Comparison of ENCODE assay signal across 8 cellular contexts in the genomic region with DNA sequence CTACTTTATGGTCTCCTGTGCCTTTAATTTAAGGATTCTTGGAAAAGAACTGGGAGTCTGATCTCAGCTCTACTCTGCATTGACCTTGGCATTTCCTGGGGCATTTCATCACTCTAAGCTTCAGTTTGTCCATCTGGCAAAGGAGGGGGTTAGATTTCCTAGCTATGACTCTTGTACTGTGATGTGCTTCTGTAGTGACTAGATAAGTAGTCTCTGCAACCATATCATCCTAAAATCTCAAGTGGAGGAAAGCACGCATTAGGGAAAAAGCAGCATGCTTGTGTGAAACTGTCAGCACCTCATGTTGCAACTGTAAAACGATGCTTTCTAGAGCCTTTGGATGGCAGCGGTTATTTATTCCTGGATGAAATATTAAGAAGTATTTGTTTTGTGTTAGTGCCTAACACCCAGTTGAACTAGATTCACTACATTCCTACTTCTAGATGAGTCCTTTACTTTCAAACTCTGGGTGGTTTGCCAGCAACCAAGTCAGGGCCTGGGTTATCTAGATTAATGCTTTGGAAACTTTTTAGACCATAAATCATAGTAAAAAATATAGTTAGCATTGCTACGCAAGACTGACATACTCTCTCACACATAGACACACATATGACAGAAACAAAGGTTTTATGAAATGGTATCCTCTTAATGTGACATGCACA. TPM values are rescaled to one million over a fixed set of nuclear protein-coding genes. Genes with fewer than 3 reads are reported as not detected.
DNase-seq lines count a peak whose midpoint lies in the region; ATAC-seq, FAIRE-seq and TF ChIP-seq lines count a peak whose summit lies in the region.

No MANE protein-coding gene starts in this region.

- TF ChIP-seq RAD21 in H1 (IDR thresholded peaks at IDR 0.05 in 1 of 2, conservative IDR thresholded peaks at IDR 0.05 in 1 of 2; ENCODE audit: low read depth in 2 of 2, low read length in 2 of 2): no peak

- no peak overlapping the region for H3K18ac ChIP-seq in H1 (ENCODE audit: extremely low read depth, low read length)

- POLR2A ChIA-PET in H1 (lab: Charles Lee; ENCODE audit: partially characterized antibody): interaction anchor here (0.6 to 2.2 kb wide), 2 partner anchors 138 to 756 kb away, joined by 3 to 8 read pairs; partner anchors contain the start of gene INTS6

- no peak overlapping the region for H2AFZ ChIP-seq in H1 (ENCODE audit: low read length)

- H3K14ac ChIP-seq in H1 (ENCODE audit: insufficient read length): no peak overlapping the region

- H3K4ac ChIP-seq in H1 (replicated peaks; ENCODE audit: insufficient read length, low read depth, low read length): no peak overlapping the region

- no peak overlapping the region for H2BK120ac ChIP-seq in H1 (replicated peaks; ENCODE audit: low read depth, low read length)

- H3K4me3 ChIP-seq in H1 (ENCODE audit: extremely low read depth in 1 of 4, insufficient read depth in 2 of 4, low read depth in 3 of 4, low read length in 4 of 4) (no peak overlapping the region), neutrophil (ENCODE audit: low read depth in 1 of 2, low read length in 1 of 2) (no peak overlapping the region)

- H3K9ac ChIP-seq in H1 (replicated peaks in 1 of 4; ENCODE audit: extremely low read depth in 1 of 4, low read depth in 3 of 4, low read length in 3 of 4): no peak overlapping the region

- peaks cover 6% of the 10 kb centered on the region; the same call in 1 of the 2 replicates for H3K79me1 ChIP-seq in H1 (ENCODE audit: low read depth, low read length)

- H3K56ac ChIP-seq in H1 (replicated peaks; ENCODE audit: insufficient read length, low read depth, low read length): no peak overlapping the region

- TF ChIP-seq POLR2A in H1 (IDR thresholded peaks at IDR 0.05; ENCODE audit: control extremely low read depth in 1 of 2, low read depth in 2 of 2, low read length in 2 of 2): no peak

- no peak overlapping the region for H3K23ac ChIP-seq in H1 (ENCODE audit: insufficient read length)

- no peak overlapping the region for H4K8ac ChIP-seq in H1 (ENCODE audit: extremely low read depth, insufficient read depth, low read length)

- H2BK15ac ChIP-seq in H1 (ENCODE audit: low read length): no peak overlapping the region

- peaks cover 1 to 5% of the 10 kb centered on the region in 2 experiments for H4K20me1 ChIP-seq in H1 (replicated peaks in 1 of 2; ENCODE audit: control insufficient read depth in 1 of 2, insufficient read depth in 2 of 2, low read length in 2 of 2)

- H3K27me3 ChIP-seq in H1 (replicated peaks in 1 of 4; ENCODE audit: control insufficient read depth in 3 of 4, extremely low read depth in 1 of 4, insufficient read depth in 3 of 4, low read length in 3 of 4) (no peaks in the 10 kb centered on the region), neutrophil (no peaks in the 10 kb centered on the region)

- no peak overlapping the region for H2AK5ac ChIP-seq in H1 (ENCODE audit: low read depth, low read length)

- peak overlapping the region; percentile 6 to 31; a peak in 1 of 4 replicates for H3K4me2 ChIP-seq in H1 (ENCODE audit: insufficient read depth in 1 of 2, low read depth in 2 of 2, low read length in 2 of 2)

- DNase-seq in DMS53 (lab: John Stamatoyannopoulos, UW): peak; percentile 48
- peak; percentile 30 for DNase-seq in NCI-H69 (lab: John Stamatoyannopoulos, UW)
- DNase-seq in H1 (ENCODE audit: low read depth in 1 of 2, low spot score in 2 of 2): no peak
- no peak for DNase-seq in GM13977 (ENCODE audit: low spot score)
- DNase-seq in cortex of kidney (lab: John Stamatoyannopoulos, UW): no peak

- H2BK20ac ChIP-seq in H1 (ENCODE audit: low read length): no peak overlapping the region

- FAIRE-seq in H1 (lab: Jason Lieb, UNC): no peak

- no peak overlapping the region for H4K5ac ChIP-seq in H1 (ENCODE audit: insufficient read length, low read depth, low read length)

- no peaks in the 10 kb centered on the region for H3K9me3 ChIP-seq in H1 (ENCODE audit: insufficient read depth in 2 of 2, low read depth in 1 of 2, low read length in 1 of 2)
- no peaks in the 10 kb centered on the region for H3K9me3 ChIP-seq in neutrophil

- H3K27ac ChIP-seq in H1 (ENCODE audit: low read depth, low read length) (no peak overlapping the region; the same call in 1 of the 2 replicates), neutrophil (peak overlapping the region; percentile 24)

- H4K91ac ChIP-seq in H1 (replicated peaks; ENCODE audit: insufficient read length, low read length): no peak overlapping the region

- no peak for ATAC-seq in HG03039 (IDR thresholded peaks at IDR 0.05; ENCODE audit: unreplicated experiment)
- ATAC-seq in GM21717 (IDR thresholded peaks at IDR 0.05; ENCODE audit: unreplicated experiment): no peak

- H2BK12ac ChIP-seq in H1 (ENCODE audit: low read depth, low read length): no peak overlapping the region

- H3K36me3 ChIP-seq in H1 (ENCODE audit: control insufficient read depth in 2 of 4, insufficient read depth in 4 of 4, low read length in 3 of 4) (no peaks in the 10 kb centered on the region), neutrophil (no peaks in the 10 kb centered on the region)

- H3K23me2 ChIP-seq in H1 (ENCODE audit: low read depth, low read length): no peaks in the 10 kb centered on the region

- TF ChIP-seq CTCF in H1 (IDR thresholded peaks at IDR 0.05; ENCODE audit: control extremely low read depth in 1 of 3, insufficient read depth in 1 of 3, low read depth in 1 of 3, low read length in 3 of 3) (no peak), neutrophil (IDR thresholded peaks at IDR 0.05) (no peak), GM13977 (IDR thresholded peaks at IDR 0.05; ENCODE audit: extremely low read depth, insufficient read depth, missing control alignments) (no peak)

- H3K79me2 ChIP-seq in H1 (ENCODE audit: control insufficient read depth in 1 of 2, insufficient read depth in 2 of 2, low read length in 2 of 2): peaks cover 12 to 99% of the 10 kb centered on the region in 2 experiments; a peak in 3 of 4 replicates

- H2BK5ac ChIP-seq in H1 (ENCODE audit: low read depth, low read length): no peak overlapping the region

- CTCF ChIA-PET in H1 (lab: Charles Lee; ENCODE audit: partially characterized antibody): interaction anchor here (1.2 kb wide), 1 partner anchor 9 kb away, joined by 3 read pairs; no protein-coding TSS in a partner anchor

- H3K4me1 ChIP-seq in H1 (replicated peaks in 1 of 4; ENCODE audit: control insufficient read depth in 3 of 4, insufficient read depth in 4 of 4, low read length in 3 of 4) (peaks cover 1 to 34% (median 17%) of the 10 kb centered on the region in 4 experiments), neutrophil (ENCODE audit: control insufficient read depth in 1 of 2, insufficient read depth in 1 of 2, low read depth in 1 of 2, low read length in 1 of 2) (peaks cover 22 to 37% of the 10 kb centered on the region in 2 experiments)

- in situ Hi-C loops in GM13977 (cut with MboI; ENCODE audit: low pct_unique_long_range_greater_than_20kb, low sequenced_read_pairs, unreplicated experiment): no loop called here

- TF ChIP-seq EP300 in H1 (IDR thresholded peaks at IDR 0.05; ENCODE audit: borderline replicate concordance in 1 of 2, low read depth in 2 of 2, low read length in 2 of 2): no peak

- WGBS in H1 (ENCODE audit: extremely low coverage in 1 of 2, insufficient coverage in 1 of 2, insufficient read length in 1 of 2, insufficient replicate concordance in 2 of 2, low coverage in 1 of 2, low lambda C conversion rate in 2 of 2, missing lambda C conversion rate in 1 of 2), 2 experiments: 72% methylated on average over 4 of the region's 4 CpGs; no CpG with 5 or more reads in 1 of the 2 experiments

TF ChIP-seq in H1, 55 proteins besides CTCF, POLR2A, EP300 and RAD21 (continues in another document):
- TF ChIP-seq EGR1 (IDR thresholded peaks at IDR 0.05; ENCODE audit: borderline replicate concordance, low read depth, low read length) (no peak), CHD2 (IDR thresholded peaks at IDR 0.05; ENCODE audit: low read length) (no peak), MAX (IDR thresholded peaks at IDR 0.05) (no peak), CREB1 (IDR thresholded peaks at IDR 0.05) (no peak), TAF7 (optimal IDR thresholded peaks at IDR 0.05; ENCODE audit: borderline replicate concordance, low read depth, low read length) (no peak), YY1 (IDR thresholded peaks at IDR 0.05; ENCODE audit: low read depth, low read length) (no peak), CTBP2 (IDR thresholded peaks at IDR 0.05; ENCODE audit: borderline replicate concordance, insufficient read depth, insufficient read length, low read length) (no peak), ASH2L (IDR thresholded peaks at IDR 0.05; ENCODE audit: low read length) (no peak), TCF12 (IDR thresholded peaks at IDR 0.05; ENCODE audit: low read depth, low read length) (no peak), MAFK (IDR thresholded peaks at IDR 0.05; ENCODE audit: low read depth, low read length) (no peak), SIX5 (IDR thresholded peaks at IDR 0.05; ENCODE audit: low read depth, low read length) (no peak), SAP30 (IDR thresholded peaks at IDR 0.05; ENCODE audit: insufficient read depth, insufficient replicate concordance, low read length) (no peak), EZH2 (IDR thresholded peaks at IDR 0.05; ENCODE audit: low read depth, low read length, severe bottlenecking) (no peak)
- TF ChIP-seq, protein P1, sequence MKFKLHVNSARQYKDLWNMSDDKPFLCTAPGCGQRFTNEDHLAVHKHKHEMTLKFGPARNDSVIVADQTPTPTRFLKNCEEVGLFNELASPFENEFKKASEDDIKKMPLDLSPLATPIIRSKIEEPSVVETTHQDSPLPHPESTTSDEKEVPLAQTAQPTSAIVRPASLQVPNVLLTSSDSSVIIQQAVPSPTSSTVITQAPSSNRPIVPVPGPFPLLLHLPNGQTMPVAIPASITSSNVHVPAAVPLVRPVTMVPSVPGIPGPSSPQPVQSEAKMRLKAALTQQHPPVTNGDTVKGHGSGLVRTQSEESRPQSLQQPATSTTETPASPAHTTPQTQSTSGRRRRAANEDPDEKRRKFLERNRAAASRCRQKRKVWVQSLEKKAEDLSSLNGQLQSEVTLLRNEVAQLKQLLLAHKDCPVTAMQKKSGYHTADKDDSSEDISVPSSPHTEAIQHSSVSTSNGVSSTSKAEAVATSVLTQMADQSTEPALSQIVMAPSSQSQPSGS (IDR thresholded peaks at IDR 0.05; ENCODE audit: low read length): no peak

RNA-seq across cellular contexts. Expression of gene WDFY2, which starts 6.8 kb away (rescaled TPM):
- 29.0 and 31.1 TPM in 2 replicates for total RNA-seq in H1 (2021; fragmentation: NEBNext Ultra II Directional; extraction: Animal tissue kit (Norgen Biotek cat#: 25700))
- 13.5 and 13.9 TPM in 2 replicates for polyA plus RNA-seq in H1 (2011; rRNA removed)
- polyA plus RNA-seq in H1 (2011; cell fraction: cytosol; rRNA removed): 18.9 TPM
- 36.9 TPM for polyA plus RNA-seq in H1 (2011; cell fraction: nucleus; rRNA removed)
- polyA plus RNA-seq in H1 (2012, experiment 1 of 2): 16.2 to 20.8 TPM (median 18.3 TPM) in 4 replicates
- polyA plus RNA-seq in H1 (2012, experiment 2 of 2): 5.1 TPM
- polyA plus RNA-seq in H1 (2013, experiment 1 of 2): 15.5 TPM
- polyA plus RNA-seq in H1 (2013, experiment 2 of 2): 14.5 TPM
- 38.2 and 40.9 TPM in 2 replicates for polyA minus RNA-seq in H1 (2011; rRNA and poly(A)+ RNA removed)
- 16.6 TPM for polyA minus RNA-seq in H1 (2011; cell fraction: cytosol; rRNA and poly(A)+ RNA removed)
- 60.5 TPM for polyA minus RNA-seq in H1 (2011; cell fraction: nucleus; rRNA and poly(A)+ RNA removed)

Comparison
In these comparisons a context has a peak if more than half of its experiments do, and no peak if none do; other contexts are left out.
1. DNase-seq: peak in DMS53 (single experiment) and NCI-H69 (single experiment); none in H1 (0 of 2), GM13977 (single experiment) and cortex of kidney (single experiment).